In the genomic region with DNA sequence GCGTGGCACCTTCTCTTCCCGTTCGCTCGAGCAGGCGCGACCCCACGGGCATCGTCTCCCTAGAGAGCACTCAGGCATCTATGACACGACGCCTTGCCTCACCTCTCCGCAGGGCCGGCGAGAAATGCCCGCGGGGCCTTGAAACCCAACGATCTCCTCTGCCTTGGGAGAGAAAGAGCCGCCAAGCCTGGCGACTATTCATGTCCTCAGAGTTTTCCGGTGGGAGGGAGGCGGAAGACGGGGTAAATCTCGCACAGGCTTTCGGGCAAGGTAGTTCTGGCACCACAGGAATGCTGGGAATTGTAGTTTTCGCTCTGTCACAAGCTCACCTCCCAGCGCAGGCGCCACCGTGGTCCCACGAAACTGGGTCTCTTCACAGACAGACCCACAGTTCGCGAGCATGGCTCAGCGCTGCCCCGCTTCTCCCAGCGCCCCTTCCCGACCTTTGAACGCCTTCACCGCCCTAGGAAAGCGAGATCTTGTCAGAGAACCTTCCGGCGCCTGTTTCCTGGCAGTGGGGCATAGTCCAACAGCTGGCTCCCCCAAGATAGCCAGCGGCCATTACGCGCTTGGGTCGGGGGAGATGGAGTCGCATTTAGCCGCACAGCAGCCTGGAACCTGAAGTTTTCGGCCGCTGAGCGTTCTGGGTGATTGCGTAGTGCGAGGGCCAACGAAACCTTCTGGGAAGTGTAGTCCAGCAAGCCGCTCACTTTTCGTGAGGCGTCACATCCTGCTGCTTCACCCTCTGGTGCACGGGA, we compare ENCODE assay signal across 8 cellular contexts.
DNase-seq lines count a peak whose midpoint lies in the region; ATAC-seq lines count a peak whose summit lies in the region.

A gene with protein sequence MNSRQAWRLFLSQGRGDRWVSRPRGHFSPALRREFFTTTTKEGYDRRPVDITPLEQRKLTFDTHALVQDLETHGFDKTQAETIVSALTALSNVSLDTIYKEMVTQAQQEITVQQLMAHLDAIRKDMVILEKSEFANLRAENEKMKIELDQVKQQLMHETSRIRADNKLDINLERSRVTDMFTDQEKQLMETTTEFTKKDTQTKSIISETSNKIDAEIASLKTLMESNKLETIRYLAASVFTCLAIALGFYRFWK (minus strand): TSS at position 597 of the 758 bp plus-strand sequence. CDS start 395 bp downstream, at position 202.

- DNase-seq in C1 segment of cervical spinal cord (lab: John Stamatoyannopoulos, UW) (peak; percentile 89 to 100 (median 99)), NCI-H748 (lab: John Stamatoyannopoulos, UW; ENCODE audit: unreplicated experiment) (peak; percentile 96), dedifferentiated amniotic fluid mesenchymal stem cell (ENCODE audit: extremely low spot score) (peak; percentile 98), left kidney (ENCODE audit: low read depth, low spot score) (peak; percentile 99)
- peak; percentile 90 for DNase-seq in activated CD4-positive, alpha-beta T cell treated with anti-CD3 and anti-CD28 coated beads, Interleukin-2, amount 50 U/mL, for 1 hour
- peak; percentile 89 to 92 for DNase-seq in stimulated activated CD4-positive, alpha-beta T cell treated with anti-CD3 and anti-CD28 coated beads, Interleukin-2, amount 100 ng/mL, for 24 hours

- peak; percentile 83 for ATAC-seq in GM19351 (IDR thresholded peaks at IDR 0.05; ENCODE audit: unreplicated experiment)
- peak; percentile 89 for ATAC-seq in HG03521 (IDR thresholded peaks at IDR 0.05; ENCODE audit: unreplicated experiment)

Comparison
In these comparisons a context has a peak if more than half of its experiments do, and no peak if none do; other contexts are left out.
1. Peak in every context shown above with its lines: DNase-seq and ATAC-seq.